Comparison of ENCODE assay signal across 26 cellular contexts in genomic region chr6:147604373-147604772, GRCh38.
DNase-seq lines count a peak whose midpoint lies in the region; ATAC-seq, FAIRE-seq and TF ChIP-seq lines count a peak whose summit lies in the region.
"Had no signal": no experiment of that assay in that cellular context is flagged by ENCODE, and none has a peak within 500 bp of the region (broad histone marks: within the 10 kb centered on the region; RNA-seq: fewer than 3 reads in every experiment).

No MANE protein-coding gene starts in this region.

- ATAC-seq in stimulated activated memory B cell treated with anti-CD40 and anti-IgM and Interleukin-4, amounts not matched to agents 10 μg/mL and 1 μg/mL and 100 μg/mL, for 72 hours: no peak
- ATAC-seq: stimulated activated naive CD8-positive, alpha-beta T cell treated with anti-CD3 and anti-CD28 coated beads, Interleukin-15, amount 100 ng/mL, for 72 hours had no signal

- H3K36me3 ChIP-seq in A673 (ENCODE audit: insufficient read depth, low read length, poor library complexity, severe bottlenecking) (no peaks in the 10 kb centered on the region), HEK293 (ENCODE audit: control insufficient read depth in 2 of 2, insufficient read depth in 1 of 2, low read length in 2 of 2) (no peaks in the 10 kb centered on the region), SK-N-MC (ENCODE audit: insufficient read depth, low read length) (no peaks in the 10 kb centered on the region)
- H3K36me3 ChIP-seq: esophagus muscularis mucosa, tibial artery had no signal

- no peaks in the 10 kb centered on the region for H3K9me3 Mint-ChIP-seq in Calu3 (ENCODE audit: low read depth, unreplicated experiment)
- H3K9me3 Mint-ChIP-seq in stimulated activated memory B cell treated with anti-CD40 and anti-IgM and Interleukin-4, amounts not matched to agents 10 μg/mL and 1 μg/mL and 100 μg/mL, for 72 hours: peaks cover 3% of the 10 kb centered on the region
- H3K9me3 Mint-ChIP-seq: endodermal cell; stimulated activated naive CD8-positive, alpha-beta T cell treated with anti-CD3 and anti-CD28 coated beads, Interleukin-15, amount 100 ng/mL, for 72 hours; T-helper 2 cell treated with Interferon-gamma antibody and Interleukin-4, amounts not matched to agents 5 μg/mL and 100 μg/mL, for 36 hours had no signal

- DNase-seq in A673 (ENCODE audit: low spot score) (peak; percentile 15), SK-N-MC (ENCODE audit: low read depth, low spot score) (no peak), fibroblast of the conjunctiva (ENCODE audit: low read depth) (peak; percentile 31), GM12892 (ENCODE audit: insufficient read length) (no peak), NCI-H524 treated with DMSO at 0.1 percent for 48 hours (lab: John Stamatoyannopoulos, UW) (no peak), Calu3 (no peak)
- DNase-seq: activated CD4-positive, alpha-beta T cell treated with anti-CD3 and anti-CD28 coated beads for 4 hours; activated CD8-positive, alpha-beta memory T cell treated with anti-CD3 and anti-CD28 coated beads for 24 hours; activated T-cell treated with anti-CD3 and anti-CD28 coated beads, Interleukin-2, amount 50 U/mL, for 1 hour; cortex of kidney; endodermal cell; HCEC 1CT; mesenchymal stem cell; MM.1S; naive B cell; NCI-H1436; NCI-H748 treated with DMSO at 0.1 percent for 48 hours; stimulated activated naive CD8-positive, alpha-beta T cell treated with anti-CD3 and anti-CD28 coated beads, Interleukin-15, amount 100 ng/mL, for 72 hours; tibial artery had no signal

- intact Hi-C loops in A673 (cut with micrococcal nuclease; ENCODE audit: unreplicated experiment) (no loop called here), Calu3 (cut with micrococcal nuclease; ENCODE audit: unreplicated experiment) (no loop called here)

- no peak for TF ChIP-seq POLR2A in GM12892 (IDR thresholded peaks at IDR 0.05; ENCODE audit: low read depth, low read length)

- POLR2A ChIA-PET in A673 (lab: Charles Lee; ENCODE audit: low non-redundant PET) (no interaction called here), HEK293 (lab: Yijun Ruan, JAX) (no interaction called here)

- no peak for FAIRE-seq in GM12892 (lab: Jason Lieb, UNC)
- FAIRE-seq: bronchial epithelial cell had no signal

- H3K36me3 Mint-ChIP-seq in Calu3 (ENCODE audit: insufficient read depth, unreplicated experiment): no peaks in the 10 kb centered on the region
- no peaks in the 10 kb centered on the region for H3K36me3 Mint-ChIP-seq in stimulated activated memory B cell treated with anti-CD40 and anti-IgM and Interleukin-4, amounts not matched to agents 10 μg/mL and 1 μg/mL and 100 μg/mL, for 72 hours
- H3K36me3 Mint-ChIP-seq: CD14-positive monocyte, naive B cell had no signal

- H3K27me3 Mint-ChIP-seq in Calu3 (ENCODE audit: unreplicated experiment): no peaks in the 10 kb centered on the region
- no peaks in the 10 kb centered on the region for H3K27me3 Mint-ChIP-seq in stimulated activated memory B cell treated with anti-CD40 and anti-IgM and Interleukin-4, amounts not matched to agents 10 μg/mL and 1 μg/mL and 100 μg/mL, for 72 hours
- H3K27me3 Mint-ChIP-seq: IgD-negative memory B cell had no signal

- CTCF ChIA-PET in A673 (lab: Charles Lee): no interaction called here
- CTCF ChIA-PET in HEK293 (lab: Yijun Ruan, JAX): no interaction called here
- CTCF ChIA-PET in Calu3 (lab: Charles Lee): no interaction called here

- H3K4me3 Mint-ChIP-seq in Calu3 (ENCODE audit: low read depth, unreplicated experiment): no peak overlapping the region
- no peak overlapping the region for H3K4me3 Mint-ChIP-seq in stimulated activated memory B cell treated with anti-CD40 and anti-IgM and Interleukin-4, amounts not matched to agents 10 μg/mL and 1 μg/mL and 100 μg/mL, for 72 hours
- H3K4me3 Mint-ChIP-seq: CD14-positive monocyte; endodermal cell; IgD-negative memory B cell; naive B cell; stimulated activated naive CD8-positive, alpha-beta T cell treated with anti-CD3 and anti-CD28 coated beads, Interleukin-15, amount 100 ng/mL, for 72 hours; T-helper 2 cell treated with Interferon-gamma antibody and Interleukin-4, amounts not matched to agents 5 μg/mL and 100 μg/mL, for 36 hours had no signal

- no peaks in the 10 kb centered on the region for H3K4me1 Mint-ChIP-seq in Calu3 (ENCODE audit: low read depth, unreplicated experiment)
- H3K4me1 Mint-ChIP-seq in stimulated activated memory B cell treated with anti-CD40 and anti-IgM and Interleukin-4, amounts not matched to agents 10 μg/mL and 1 μg/mL and 100 μg/mL, for 72 hours: no peaks in the 10 kb centered on the region
- H3K4me1 Mint-ChIP-seq: CD14-positive monocyte; endodermal cell; IgD-negative memory B cell; naive B cell; stimulated activated naive CD8-positive, alpha-beta T cell treated with anti-CD3 and anti-CD28 coated beads, Interleukin-15, amount 100 ng/mL, for 72 hours had no signal

- H3K4me1 ChIP-seq in A673 (ENCODE audit: insufficient read depth, low read length, poor library complexity, severe bottlenecking) (no peaks in the 10 kb centered on the region), HEK293 (ENCODE audit: control insufficient read depth, insufficient read depth, low read length) (peaks cover 2% of the 10 kb centered on the region; the same call in 1 of the 2 replicates)
- H3K4me1 ChIP-seq: tibial artery had no signal

- TF ChIP-seq CTCF in A673 (conservative IDR thresholded peaks at IDR 0.05; ENCODE audit: low read depth, low read length) (no peak), HEK293 (tag by site-specific recombination; IDR thresholded peaks at IDR 0.05) (no peak), Calu3 (IDR thresholded peaks at IDR 0.05; ENCODE audit: unreplicated experiment) (no peak)

- H3K9ac ChIP-seq in SK-N-MC (ENCODE audit: insufficient read length): no peak overlapping the region

- no peaks in the 10 kb centered on the region for H3K27me3 ChIP-seq in A673 (replicated peaks; ENCODE audit: insufficient read depth, low read depth, low read length, poor library complexity)
- H3K27me3 ChIP-seq: esophagus muscularis mucosa, tibial artery had no signal

- BruUV-seq in A673 (replicated peaks; lab: Mats Ljungman, UMichigan): no TSS peak
- BruUV-seq in Calu3 (replicated peaks; lab: Mats Ljungman, UMichigan): no TSS peak

- no peak overlapping the region for H3K4me3 ChIP-seq in A673 (ENCODE audit: low read depth, low read length, poor library complexity, severe bottlenecking)
- no peak overlapping the region for H3K4me3 ChIP-seq in HEK293 (ENCODE audit: low read depth, low read length)
- no peak overlapping the region for H3K4me3 ChIP-seq in SK-N-MC
- H3K4me3 ChIP-seq: esophagus muscularis mucosa, tibial artery had no signal

- H3K9me3 ChIP-seq in A673 (ENCODE audit: low read depth, low read length, poor library complexity, severe bottlenecking) (no peaks in the 10 kb centered on the region), HEK293 (ENCODE audit: control insufficient read depth, insufficient read depth, low read depth, low read length) (no peaks in the 10 kb centered on the region), SK-N-MC (ENCODE audit: low read depth, low read length) (no peaks in the 10 kb centered on the region)
- H3K9me3 ChIP-seq: esophagus muscularis mucosa, tibial artery had no signal

- no peak overlapping the region for H3K27ac Mint-ChIP-seq in Calu3 (ENCODE audit: unreplicated experiment)
- no peak overlapping the region for H3K27ac Mint-ChIP-seq in stimulated activated memory B cell treated with anti-CD40 and anti-IgM and Interleukin-4, amounts not matched to agents 10 μg/mL and 1 μg/mL and 100 μg/mL, for 72 hours
- H3K27ac Mint-ChIP-seq: CD14-positive monocyte; endodermal cell; IgD-negative memory B cell; naive B cell; stimulated activated naive CD8-positive, alpha-beta T cell treated with anti-CD3 and anti-CD28 coated beads, Interleukin-15, amount 100 ng/mL, for 72 hours; T-helper 2 cell treated with Interferon-gamma antibody and Interleukin-4, amounts not matched to agents 5 μg/mL and 100 μg/mL, for 36 hours had no signal

- H3K27ac ChIP-seq in A673 (ENCODE audit: low read depth, low read length, poor library complexity, severe bottlenecking) (no peak overlapping the region), HEK293 (ENCODE audit: extremely low read depth, low read depth, low read length) (no peak overlapping the region), SK-N-MC (0 out of 2 replicates have a peak overlapping the region, but pooled peaks have one; percentile 11)
- H3K27ac ChIP-seq: esophagus muscularis mucosa, tibial artery had no signal

TF ChIP-seq in HEK293, 187 proteins besides CTCF, POLR2A, EP300 and RAD21:
- TF ChIP-seq ZNF580 (tag by site-specific recombination; IDR thresholded peaks at IDR 0.05) (no peak), MZF1 (tag by site-specific recombination; IDR thresholded peaks at IDR 0.05; ENCODE audit: borderline replicate concordance) (peak; percentile 94; the same call in 1 of the 2 replicates)

Comparison
In these comparisons a context has a peak if more than half of its experiments do, and no peak if none do; other contexts are left out.
1. DNase-seq: peak in A673 (single experiment) and fibroblast of the conjunctiva (single experiment); none in SK-N-MC (single experiment), GM12892 (single experiment), NCI-H524 treated with DMSO at 0.1 percent for 48 hours (single experiment) and Calu3 (single experiment).